Comparison of ENCODE assay signal across 23 cellular contexts in genomic region chr5:153153086-153153485, GRCh38.
DNase-seq lines count a peak whose midpoint lies in the region; ATAC-seq and TF ChIP-seq lines count a peak whose summit lies in the region.
"Had no signal": no experiment of that assay in that cellular context is flagged by ENCODE, and none has a peak within 500 bp of the region (broad histone marks: within the 10 kb centered on the region; RNA-seq: fewer than 3 reads in every experiment).

No MANE protein-coding gene starts in this region.

- no peaks in the 10 kb centered on the region for H3K36me3 ChIP-seq in GM23248 (ENCODE audit: low read depth)
- no peaks in the 10 kb centered on the region for H3K36me3 ChIP-seq in esophagus muscularis mucosa
- no peaks in the 10 kb centered on the region for H3K36me3 ChIP-seq in prostate gland
- no peaks in the 10 kb centered on the region for H3K36me3 ChIP-seq in lower lobe of right lung
- H3K36me3 ChIP-seq: upper lobe of right lung, WERI-Rb-1 had no signal

- no peak for TF ChIP-seq CTCF in foreskin fibroblast (IDR thresholded peaks at IDR 0.05; ENCODE audit: low read depth, low read length)
- TF ChIP-seq CTCF in esophagus muscularis mucosa (IDR thresholded peaks at IDR 0.05), result no peak
- TF ChIP-seq CTCF in prostate gland (IDR thresholded peaks at IDR 0.05), result no peak
- no peak for TF ChIP-seq CTCF in lower lobe of right lung (IDR thresholded peaks at IDR 0.05)

- TF ChIP-seq EP300 in esophagus muscularis mucosa (IDR thresholded peaks at IDR 0.05), result no peak

- H3K79me2 ChIP-seq in GM23248 (ENCODE audit: insufficient read depth), result no peaks in the 10 kb centered on the region

- H2AFZ ChIP-seq in GM23248, result no peak overlapping the region

- ATAC-seq in HG03521 (IDR thresholded peaks at IDR 0.05; ENCODE audit: unreplicated experiment) (no peak), lower lobe of right lung (no peak)
- ATAC-seq: upper lobe of right lung had no signal

- H3K9me3 ChIP-seq in GM23248 (ENCODE audit: low read depth) (no peaks in the 10 kb centered on the region), esophagus muscularis mucosa (peaks cover 0 to 3% (median 0%) of the 10 kb centered on the region in 4 donors), prostate gland (no peaks in the 10 kb centered on the region), lower lobe of right lung (no peaks in the 10 kb centered on the region)
- H3K9me3 ChIP-seq: upper lobe of right lung had no signal

- H3K4me3 ChIP-seq in GM23248 (no peak overlapping the region), foreskin fibroblast (ENCODE audit: low read depth in 1 of 2, low read length in 2 of 2) (no peak overlapping the region), esophagus muscularis mucosa (no peak overlapping the region), prostate gland (no peak overlapping the region), lower lobe of right lung (no peak overlapping the region)
- H3K4me3 ChIP-seq: smooth muscle cell, upper lobe of right lung had no signal

- in situ Hi-C loops in GM23248 (cut with MboI), result loop anchor here (25.0 kb wide), 1 partner anchor 809 kb away; no protein-coding TSS in a partner anchor

- H3K9ac ChIP-seq in GM23248, result no peak overlapping the region

- H3K27me3 ChIP-seq in GM23248 (replicated peaks; ENCODE audit: insufficient read depth), result peaks cover 19% of the 10 kb centered on the region
- no peaks in the 10 kb centered on the region for H3K27me3 ChIP-seq in esophagus muscularis mucosa
- no peaks in the 10 kb centered on the region for H3K27me3 ChIP-seq in prostate gland (replicated peaks; ENCODE audit: insufficient read depth)
- H3K27me3 ChIP-seq in lower lobe of right lung (ENCODE audit: low read depth), result no peaks in the 10 kb centered on the region
- H3K27me3 ChIP-seq: upper lobe of right lung had no signal

- DNase-seq in A172 (ENCODE audit: low spot score) (peak; percentile 86), GM23248 (peak; percentile 45), amniotic epithelial cell (ENCODE audit: low read depth) (peak; percentile 80), foreskin fibroblast (peak; percentile 72 to 74), esophagus muscularis mucosa (ENCODE audit: extremely low spot score) (no peak), prostate gland (ENCODE audit: low spot score) (no peak), lower lobe of right lung (no peak)
- DNase-seq: activated CD4-positive, alpha-beta T cell treated with anti-CD3 and anti-CD28 coated beads, Interleukin-2, amount 50 U/mL, for 48 hours; activated naive CD4-positive, alpha-beta T cell; amygdala; CD4-positive, alpha-beta memory T cell; DND-41; GOT3; Karpas-422; NCI-H2107; NCI-H526 treated with DMSO at 0.1 percent for 48 hours; OCI-M1; stimulated activated CD4-positive, alpha-beta T cell treated with anti-CD3 and anti-CD28 coated beads, Interleukin-4, amount 100 ng/mL, for 1 hour; T-helper 2 cell; upper lobe of right lung; WERI-Rb-1 had no signal

- WGBS in GM23248 (ENCODE audit: low coverage in 1 of 2, low lambda C conversion rate in 2 of 2, missing lambda C conversion rate in 2 of 2), 2 experiments, result 12 to 20% methylated on average over 1 of the region's 1 CpG
- WGBS in esophagus muscularis mucosa, result 100% methylated on average over 1 of the region's 1 CpG
- 45% methylated on average over 1 of the region's 1 CpG for WGBS in prostate gland

- no peaks in the 10 kb centered on the region for H3K9me2 ChIP-seq in GM23248 (ENCODE audit: insufficient read depth)

- peaks cover 8% of the 10 kb centered on the region; the same call in 1 of the 2 replicates for H3K4me1 ChIP-seq in GM23248 (ENCODE audit: insufficient read depth)
- no peaks in the 10 kb centered on the region for H3K4me1 ChIP-seq in esophagus muscularis mucosa
- H3K4me1 ChIP-seq in prostate gland (replicated peaks), result no peaks in the 10 kb centered on the region
- no peaks in the 10 kb centered on the region for H3K4me1 ChIP-seq in lower lobe of right lung
- H3K4me1 ChIP-seq: upper lobe of right lung had no signal

- no peaks in the 10 kb centered on the region for H4K20me1 ChIP-seq in GM23248 (ENCODE audit: insufficient read depth)

- H3K27ac ChIP-seq in GM23248 (no peak overlapping the region), esophagus muscularis mucosa (replicated peaks in 1 of 4) (no peak overlapping the region), prostate gland (no peak overlapping the region), lower lobe of right lung (no peak overlapping the region)
- H3K27ac ChIP-seq: upper lobe of right lung, WERI-Rb-1 had no signal

- no peak for TF ChIP-seq POLR2A in esophagus muscularis mucosa (IDR thresholded peaks at IDR 0.05; ENCODE audit: low read depth)
- no peak for TF ChIP-seq POLR2A in prostate gland (IDR thresholded peaks at IDR 0.05)

- H3K4me2 ChIP-seq in GM23248 (ENCODE audit: unreplicated experiment), result no peak overlapping the region
- H3K4me2 ChIP-seq: smooth muscle cell had no signal

- H3F3A ChIP-seq in GM23248 (ENCODE audit: insufficient read depth), result no peaks in the 10 kb centered on the region

- intact Hi-C loops in esophagus muscularis mucosa (cut with DNase I), result no loop called here
- intact Hi-C loops in prostate gland (cut with DNase I), result no loop called here
- intact Hi-C loops in lower lobe of right lung (cut with DNase I), result no loop called here

Comparison
In these comparisons a context has a peak if more than half of its experiments do, and no peak if none do; other contexts are left out.
1. DNase-seq: peak in A172 (single experiment), GM23248 (single experiment), amniotic epithelial cell (single experiment) and foreskin fibroblast (2 of 2); none in esophagus muscularis mucosa (single experiment), prostate gland (single experiment) and lower lobe of right lung (single experiment).